In genomic region chr11:121560251-121560650, GRCh38 we compare ENCODE assay signal across 26 cellular contexts.
"Had no signal": no experiment of that assay in that cellular context is flagged by ENCODE, and none has a peak within 500 bp of the region (broad histone marks: within the 10 kb centered on the region; RNA-seq: fewer than 3 reads in every experiment).

No MANE protein-coding gene starts in this region.

- H3K9me3 Mint-ChIP-seq: activated B cell treated with CpG ODN at 0.5 μM for 24 hours; activated CD4-positive, alpha-beta memory T cell treated with anti-CD3 and anti-CD28 coated beads, Interleukin-2, amount 10 ng/mL, durations not matched to agents 7 days and 5 days; activated T-helper 1 cell treated with anti-CD3 and anti-CD28 coated beads, Interleukin-12 subunit alpha, Interleukin-12 subunit beta, Interleukin-2, Interleukin-4 antibody, amounts not matched to agents 30 ng/mL and 10 ng/mL and 1 ng/mL, durations not matched to agents 14 hours and 24 hours and 36 hours; dendritic cell treated with granulocyte-macrophage colony-stimulating factor and Interleukin-4, amounts not matched to agents 40 ng/mL and 50 ng/mL, for 4 days; mesothelial cell of epicardium; nephron progenitor cell; stimulated activated effector memory CD8-positive, alpha-beta T cell treated with anti-CD3 and anti-CD28 coated beads, Interleukin-12 subunit alpha, Interleukin-12 subunit beta, amount 100 ng/mL, for 72 hours had no signal

- H3K4me3 ChIP-seq: body of pancreas, cardiac muscle cell, heart right ventricle, lung, pancreas, psoas muscle, right atrium auricular region, stomach, suprapubic skin, tibial nerve had no signal

- DNase-seq: activated B cell treated with CpG ODN at 0.5 μM for 24 hours; activated CD4-positive, alpha-beta memory T cell treated with anti-CD3 and anti-CD28 coated beads, Interleukin-2, amount 10 ng/mL, durations not matched to agents 7 days and 5 days; activated CD4-positive, alpha-beta T cell treated with anti-CD3 and anti-CD28 coated beads for 36 hours; activated gamma-delta T cell; anterior cingulate cortex; body of pancreas; effector CD4-positive, alpha-beta T cell; erythroblast; foreskin fibroblast; heart right ventricle; kidney; nephron progenitor cell; pancreas; psoas muscle; stimulated activated CD4-positive, alpha-beta T cell treated with anti-CD3 and anti-CD28 coated beads, Interleukin-12 subunit alpha, Interleukin-12 subunit beta, amount 100 ng/mL, for 4 hours; stomach; T1000 had no signal

- H3K4me3 Mint-ChIP-seq: activated B cell treated with CpG ODN at 0.5 μM for 24 hours; activated CD4-positive, alpha-beta memory T cell treated with anti-CD3 and anti-CD28 coated beads, Interleukin-2, amount 10 ng/mL, durations not matched to agents 7 days and 5 days; activated CD4-positive, alpha-beta T cell treated with anti-CD3 and anti-CD28 coated beads for 36 hours; activated T-helper 1 cell treated with anti-CD3 and anti-CD28 coated beads, Interleukin-12 subunit alpha, Interleukin-12 subunit beta, Interleukin-2, Interleukin-4 antibody, amounts not matched to agents 30 ng/mL and 10 ng/mL and 1 ng/mL, durations not matched to agents 14 hours and 24 hours and 36 hours; dendritic cell treated with granulocyte-macrophage colony-stimulating factor and Interleukin-4, amounts not matched to agents 40 ng/mL and 50 ng/mL, for 4 days; mesothelial cell of epicardium; nephron progenitor cell; stimulated activated effector memory CD8-positive, alpha-beta T cell treated with anti-CD3 and anti-CD28 coated beads, Interleukin-12 subunit alpha, Interleukin-12 subunit beta, amount 100 ng/mL, for 72 hours had no signal

- H3K4me1 ChIP-seq: body of pancreas, heart right ventricle, pancreas, psoas muscle, stomach, suprapubic skin, tibial nerve had no signal

- H3K27me3 ChIP-seq: body of pancreas, cardiac muscle cell, heart right ventricle, right atrium auricular region, stomach, suprapubic skin, tibial nerve had no signal

- H3K36me3 ChIP-seq: cardiac muscle cell, pancreas, right atrium auricular region, tibial nerve had no signal

- H3K9me3 ChIP-seq: body of pancreas, heart right ventricle, pancreas, psoas muscle, right atrium auricular region, stomach, suprapubic skin, tibial nerve had no signal

- ATAC-seq: activated CD4-positive, alpha-beta T cell treated with anti-CD3 and anti-CD28 coated beads for 36 hours; body of pancreas; heart right ventricle; pancreas; psoas muscle; stimulated activated effector memory CD8-positive, alpha-beta T cell treated with anti-CD3 and anti-CD28 coated beads, Interleukin-12 subunit alpha, Interleukin-12 subunit beta, amount 100 ng/mL, for 72 hours had no signal

- H3K27ac Mint-ChIP-seq: activated B cell treated with CpG ODN at 0.5 μM for 24 hours; activated CD4-positive, alpha-beta memory T cell treated with anti-CD3 and anti-CD28 coated beads, Interleukin-2, amount 10 ng/mL, durations not matched to agents 7 days and 5 days; activated CD4-positive, alpha-beta T cell treated with anti-CD3 and anti-CD28 coated beads for 36 hours; activated T-helper 1 cell treated with anti-CD3 and anti-CD28 coated beads, Interleukin-12 subunit alpha, Interleukin-12 subunit beta, Interleukin-2, Interleukin-4 antibody, amounts not matched to agents 30 ng/mL and 10 ng/mL and 1 ng/mL, durations not matched to agents 14 hours and 24 hours and 36 hours; dendritic cell treated with granulocyte-macrophage colony-stimulating factor and Interleukin-4, amounts not matched to agents 40 ng/mL and 50 ng/mL, for 4 days; mesothelial cell of epicardium; nephron progenitor cell; stimulated activated effector memory CD8-positive, alpha-beta T cell treated with anti-CD3 and anti-CD28 coated beads, Interleukin-12 subunit alpha, Interleukin-12 subunit beta, amount 100 ng/mL, for 72 hours had no signal

- H3K27me3 Mint-ChIP-seq: activated B cell treated with CpG ODN at 0.5 μM for 24 hours; activated CD4-positive, alpha-beta memory T cell treated with anti-CD3 and anti-CD28 coated beads, Interleukin-2, amount 10 ng/mL, durations not matched to agents 7 days and 5 days; activated CD4-positive, alpha-beta T cell treated with anti-CD3 and anti-CD28 coated beads for 36 hours; dendritic cell treated with granulocyte-macrophage colony-stimulating factor and Interleukin-4, amounts not matched to agents 40 ng/mL and 50 ng/mL, for 4 days had no signal

- H3K27ac ChIP-seq: body of pancreas, cardiac muscle cell, heart right ventricle, pancreas, psoas muscle, right atrium auricular region, stomach, suprapubic skin, tibial nerve had no signal
